1 cellular context compared by ENCODE assay signal in genomic region chr3:185943363-185944106, GRCh38.
TF ChIP-seq lines count a peak whose summit lies in the region.

No MANE protein-coding gene starts in this region.

TF ChIP-seq in HepG2, 621 proteins besides CTCF, POLR2A, EP300 and RAD21 (continued from another document and continues in another):
- TF ChIP-seq UBTF (CRISPR knock-in tag; IDR thresholded peaks at IDR 0.05) (peak; percentile 83), ZNF124 (CRISPR knock-in tag; IDR thresholded peaks at IDR 0.05) (peak; percentile 61; the same call in 1 of the 2 replicates), PLRG1 (conservative IDR thresholded peaks at IDR 0.05) (no peak), ZNF510 (CRISPR knock-in tag; IDR thresholded peaks at IDR 0.05; ENCODE audit: low read depth) (no peak), JDP2 (CRISPR knock-in tag; IDR thresholded peaks at IDR 0.05; ENCODE audit: borderline replicate concordance) (no peak), ZNF34 (CRISPR knock-in tag; IDR thresholded peaks at IDR 0.05; ENCODE audit: borderline replicate concordance) (no peak), STAT6 (CRISPR knock-in tag; IDR thresholded peaks at IDR 0.05; ENCODE audit: borderline replicate concordance) (peak; percentile 70; the same call in 1 of the 2 replicates), HNF4A (CRISPR knock-in tag; IDR thresholded peaks at IDR 0.05) (peak; percentile 32; the same call in 1 of the 2 replicates), ZNF644 (CRISPR knock-in tag; IDR thresholded peaks at IDR 0.05; ENCODE audit: low read depth) (no peak), THAP11 (CRISPR knock-in tag; IDR thresholded peaks at IDR 0.05) (peak; percentile 65), PRDM4 (CRISPR knock-in tag; IDR thresholded peaks at IDR 0.05; ENCODE audit: borderline replicate concordance) (no peak), ZNF766 (CRISPR knock-in tag; IDR thresholded peaks at IDR 0.05; ENCODE audit: borderline replicate concordance) (no peak), JUND (CRISPR knock-in tag; IDR thresholded peaks at IDR 0.05) (no peak), ZSCAN29 (CRISPR knock-in tag; conservative IDR thresholded peaks at IDR 0.05) (no peak), HMGA1 (CRISPR knock-in tag; conservative IDR thresholded peaks at IDR 0.05) (no peak), EED (CRISPR knock-in tag; IDR thresholded peaks at IDR 0.05) (no peak), RFX1 (IDR thresholded peaks at IDR 0.05) (no peak), ZNF367 (CRISPR knock-in tag; IDR thresholded peaks at IDR 0.05; ENCODE audit: borderline replicate concordance) (no peak), ZNF792 (CRISPR knock-in tag; IDR thresholded peaks at IDR 0.05) (peak; percentile 86), ZNF598 (CRISPR knock-in tag; IDR thresholded peaks at IDR 0.05; ENCODE audit: borderline replicate concordance) (peak; percentile 32; the same call in 1 of the 2 replicates), ZNF75D (CRISPR knock-in tag; IDR thresholded peaks at IDR 0.05; ENCODE audit: borderline replicate concordance) (no peak), MZF1 (CRISPR knock-in tag; IDR thresholded peaks at IDR 0.05; ENCODE audit: borderline replicate concordance) (no peak), TBP (CRISPR knock-in tag; IDR thresholded peaks at IDR 0.05) (no peak), ZNF33B (CRISPR knock-in tag; IDR thresholded peaks at IDR 0.05) (no peak), ZNF776 (CRISPR knock-in tag; IDR thresholded peaks at IDR 0.05) (no peak), ZNF674 (CRISPR knock-in tag; IDR thresholded peaks at IDR 0.05; ENCODE audit: low read depth) (no peak), CREBL2 (CRISPR knock-in tag; IDR thresholded peaks at IDR 0.05; ENCODE audit: borderline replicate concordance) (no peak), ZNF746 (CRISPR knock-in tag; IDR thresholded peaks at IDR 0.05) (no peak), NFKBIZ (CRISPR knock-in tag; IDR thresholded peaks at IDR 0.05) (no peak), MAFG (CRISPR knock-in tag; IDR thresholded peaks at IDR 0.05) (no peak), REST (IDR thresholded peaks at IDR 0.05; ENCODE audit: borderline replicate concordance in 1 of 2, low read depth in 1 of 2, low read length in 2 of 2) (no peak), TOPORS (CRISPR knock-in tag; IDR thresholded peaks at IDR 0.05) (no peak), HIVEP1 (CRISPR knock-in tag; IDR thresholded peaks at IDR 0.05) (no peak), ZNF580 (CRISPR knock-in tag; IDR thresholded peaks at IDR 0.05; ENCODE audit: borderline replicate concordance, low read depth) (peak; percentile 54; the same call in 1 of the 2 replicates), ZNF512B (CRISPR knock-in tag; IDR thresholded peaks at IDR 0.05; ENCODE audit: borderline replicate concordance) (no peak), DRAP1 (CRISPR knock-in tag; IDR thresholded peaks at IDR 0.05) (peak; percentile 59), ZBTB46 (CRISPR knock-in tag; IDR thresholded peaks at IDR 0.05; ENCODE audit: borderline replicate concordance) (no peak), MXI1 (IDR thresholded peaks at IDR 0.05; ENCODE audit: borderline replicate concordance, low read depth, low read length) (no peak; the same call in 2 of the 3 replicates), GTF3A (CRISPR knock-in tag; conservative IDR thresholded peaks at IDR 0.05) (no peak), NR2F1 (CRISPR knock-in tag; IDR thresholded peaks at IDR 0.05) (no peak), NCOA2 (CRISPR knock-in tag; IDR thresholded peaks at IDR 0.05) (peak; percentile 41; the same call in 1 of the 2 replicates), SNRNP70 (IDR thresholded peaks at IDR 0.05; ENCODE audit: low read depth, low read length) (no peak), SRSF1 (optimal IDR thresholded peaks at IDR 0.05; ENCODE audit: low read depth, low read length) (no peak), MYPOP (CRISPR knock-in tag; IDR thresholded peaks at IDR 0.05) (0 out of 2 replicates have a peak, but pooled peaks have one; percentile 41)
